In the genomic region with DNA sequence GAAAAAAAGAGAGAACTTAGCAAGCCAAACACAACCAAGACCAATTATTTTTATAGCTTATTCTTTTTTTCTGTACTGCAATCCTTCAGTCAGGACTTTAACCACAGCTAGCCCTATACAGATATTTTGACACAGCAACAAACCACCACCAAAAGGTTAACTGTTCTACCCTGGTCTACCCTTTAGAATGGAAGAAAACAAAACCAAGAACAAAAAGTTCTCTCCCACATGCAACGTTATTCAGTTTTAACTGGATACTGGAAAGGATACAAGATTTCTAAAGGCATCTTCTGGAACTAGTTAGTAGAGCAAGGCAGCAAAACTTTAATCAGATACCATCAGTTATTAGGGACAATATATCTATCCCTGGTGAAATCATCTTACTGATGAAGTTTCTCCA, we compare ENCODE assay signal across 1 cellular context.
TF ChIP-seq lines count a peak whose summit lies in the region.

No MANE protein-coding gene starts in this region.

TF ChIP-seq in WTC11, 78 proteins besides CTCF, POLR2A, EP300 and RAD21 (continued from another document):
- TF ChIP-seq, protein P1, sequence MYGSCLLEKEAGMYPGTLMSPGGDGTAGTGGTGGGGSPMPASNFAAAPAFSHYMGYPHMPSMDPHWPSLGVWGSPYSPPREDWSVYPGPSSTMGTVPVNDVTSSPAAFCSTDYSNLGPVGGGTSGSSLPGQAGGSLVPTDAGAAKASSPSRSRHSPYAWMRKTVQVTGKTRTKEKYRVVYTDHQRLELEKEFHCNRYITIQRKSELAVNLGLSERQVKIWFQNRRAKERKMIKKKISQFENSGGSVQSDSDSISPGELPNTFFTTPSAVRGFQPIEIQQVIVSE (CRISPR knock-in tag; IDR thresholded peaks at IDR 0.05; ENCODE audit: borderline replicate concordance), result no peak
- TF ChIP-seq, protein P2, sequence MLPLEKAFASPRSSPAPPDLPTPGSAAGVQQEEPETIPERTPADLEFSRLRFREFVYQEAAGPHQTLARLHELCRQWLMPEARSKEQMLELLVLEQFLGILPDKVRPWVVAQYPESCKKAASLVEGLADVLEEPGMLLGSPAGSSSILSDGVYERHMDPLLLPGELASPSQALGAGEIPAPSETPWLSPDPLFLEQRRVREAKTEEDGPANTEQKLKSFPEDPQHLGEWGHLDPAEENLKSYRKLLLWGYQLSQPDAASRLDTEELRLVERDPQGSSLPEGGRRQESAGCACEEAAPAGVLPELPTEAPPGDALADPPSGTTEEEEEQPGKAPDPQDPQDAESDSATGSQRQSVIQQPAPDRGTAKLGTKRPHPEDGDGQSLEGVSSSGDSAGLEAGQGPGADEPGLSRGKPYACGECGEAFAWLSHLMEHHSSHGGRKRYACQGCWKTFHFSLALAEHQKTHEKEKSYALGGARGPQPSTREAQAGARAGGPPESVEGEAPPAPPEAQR (CRISPR knock-in tag; IDR thresholded peaks at IDR 0.05), result no peak
- TF ChIP-seq CBFB (CRISPR knock-in tag; IDR thresholded peaks at IDR 0.05; ENCODE audit: low read depth) (no peak), MYBL2 (CRISPR knock-in tag; IDR thresholded peaks at IDR 0.05) (no peak)
- TF ChIP-seq, protein P3, sequence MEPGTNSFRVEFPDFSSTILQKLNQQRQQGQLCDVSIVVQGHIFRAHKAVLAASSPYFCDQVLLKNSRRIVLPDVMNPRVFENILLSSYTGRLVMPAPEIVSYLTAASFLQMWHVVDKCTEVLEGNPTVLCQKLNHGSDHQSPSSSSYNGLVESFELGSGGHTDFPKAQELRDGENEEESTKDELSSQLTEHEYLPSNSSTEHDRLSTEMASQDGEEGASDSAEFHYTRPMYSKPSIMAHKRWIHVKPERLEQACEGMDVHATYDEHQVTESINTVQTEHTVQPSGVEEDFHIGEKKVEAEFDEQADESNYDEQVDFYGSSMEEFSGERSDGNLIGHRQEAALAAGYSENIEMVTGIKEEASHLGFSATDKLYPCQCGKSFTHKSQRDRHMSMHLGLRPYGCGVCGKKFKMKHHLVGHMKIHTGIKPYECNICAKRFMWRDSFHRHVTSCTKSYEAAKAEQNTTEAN (CRISPR knock-in tag; IDR thresholded peaks at IDR 0.05), result no peak
- TF ChIP-seq, protein P4, sequence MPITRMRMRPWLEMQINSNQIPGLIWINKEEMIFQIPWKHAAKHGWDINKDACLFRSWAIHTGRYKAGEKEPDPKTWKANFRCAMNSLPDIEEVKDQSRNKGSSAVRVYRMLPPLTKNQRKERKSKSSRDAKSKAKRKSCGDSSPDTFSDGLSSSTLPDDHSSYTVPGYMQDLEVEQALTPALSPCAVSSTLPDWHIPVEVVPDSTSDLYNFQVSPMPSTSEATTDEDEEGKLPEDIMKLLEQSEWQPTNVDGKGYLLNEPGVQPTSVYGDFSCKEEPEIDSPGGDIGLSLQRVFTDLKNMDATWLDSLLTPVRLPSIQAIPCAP (CRISPR knock-in tag; IDR thresholded peaks at IDR 0.05), result no peak
- TF ChIP-seq, protein P5, sequence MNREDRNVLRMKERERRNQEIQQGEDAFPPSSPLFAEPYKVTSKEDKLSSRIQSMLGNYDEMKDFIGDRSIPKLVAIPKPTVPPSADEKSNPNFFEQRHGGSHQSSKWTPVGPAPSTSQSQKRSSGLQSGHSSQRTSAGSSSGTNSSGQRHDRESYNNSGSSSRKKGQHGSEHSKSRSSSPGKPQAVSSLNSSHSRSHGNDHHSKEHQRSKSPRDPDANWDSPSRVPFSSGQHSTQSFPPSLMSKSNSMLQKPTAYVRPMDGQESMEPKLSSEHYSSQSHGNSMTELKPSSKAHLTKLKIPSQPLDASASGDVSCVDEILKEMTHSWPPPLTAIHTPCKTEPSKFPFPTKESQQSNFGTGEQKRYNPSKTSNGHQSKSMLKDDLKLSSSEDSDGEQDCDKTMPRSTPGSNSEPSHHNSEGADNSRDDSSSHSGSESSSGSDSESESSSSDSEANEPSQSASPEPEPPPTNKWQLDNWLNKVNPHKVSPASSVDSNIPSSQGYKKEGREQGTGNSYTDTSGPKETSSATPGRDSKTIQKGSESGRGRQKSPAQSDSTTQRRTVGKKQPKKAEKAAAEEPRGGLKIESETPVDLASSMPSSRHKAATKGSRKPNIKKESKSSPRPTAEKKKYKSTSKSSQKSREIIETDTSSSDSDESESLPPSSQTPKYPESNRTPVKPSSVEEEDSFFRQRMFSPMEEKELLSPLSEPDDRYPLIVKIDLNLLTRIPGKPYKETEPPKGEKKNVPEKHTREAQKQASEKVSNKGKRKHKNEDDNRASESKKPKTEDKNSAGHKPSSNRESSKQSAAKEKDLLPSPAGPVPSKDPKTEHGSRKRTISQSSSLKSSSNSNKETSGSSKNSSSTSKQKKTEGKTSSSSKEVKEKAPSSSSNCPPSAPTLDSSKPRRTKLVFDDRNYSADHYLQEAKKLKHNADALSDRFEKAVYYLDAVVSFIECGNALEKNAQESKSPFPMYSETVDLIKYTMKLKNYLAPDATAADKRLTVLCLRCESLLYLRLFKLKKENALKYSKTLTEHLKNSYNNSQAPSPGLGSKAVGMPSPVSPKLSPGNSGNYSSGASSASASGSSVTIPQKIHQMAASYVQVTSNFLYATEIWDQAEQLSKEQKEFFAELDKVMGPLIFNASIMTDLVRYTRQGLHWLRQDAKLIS (CRISPR knock-in tag; IDR thresholded peaks at IDR 0.05; ENCODE audit: borderline replicate concordance), result no peak
